8 cellular contexts compared by ENCODE assay signal in genomic region chr17:42459983-42460300, GRCh38. TPM values are rescaled to one million over a fixed set of nuclear protein-coding genes. Genes with fewer than 3 reads are reported as not detected.
DNase-seq lines count a peak whose midpoint lies in the region; ATAC-seq and TF ChIP-seq lines count a peak whose summit lies in the region.

No MANE protein-coding gene starts in this region.

- no peak for TF ChIP-seq CTCF in WI38 (IDR thresholded peaks at IDR 0.05; ENCODE audit: low read depth, low read length)
- no peak for TF ChIP-seq CTCF in fibroblast of mammary gland (conservative IDR thresholded peaks at IDR 0.05; ENCODE audit: control insufficient read depth, insufficient read depth, low read depth, low read length)
- no peak for TF ChIP-seq CTCF in omental fat pad (IDR thresholded peaks at IDR 0.05)

- in situ Hi-C loops in KBM-7 (cut with MboI; ENCODE audit: low pct_unique_long_range_greater_than_20kb, low sequenced_read_pairs), result no loop called here

- ATAC-seq in omental fat pad (ENCODE audit: low FRiP score), result peak; percentile 52

- H3K4me3 ChIP-seq in WI38 (ENCODE audit: low read depth, low read length), result peak overlapping the region; percentile 94
- H3K4me3 ChIP-seq in fibroblast of mammary gland (ENCODE audit: control insufficient read depth, low read depth, low read length), result peak overlapping the region; percentile 95

- DNase-seq in D341Med (ENCODE audit: low spot score), result peak; percentile 43
- DNase-seq in KBM-7, result peak; percentile 62
- DNase-seq in fibroblast of mammary gland (ENCODE audit: low read depth), result peak; percentile 62
- DNase-seq in omental fat pad (ENCODE audit: low spot score), result no peak
- no peak for DNase-seq in activated gamma-delta T cell (lab: John Stamatoyannopoulos, UW)
- no peak for DNase-seq in activated effector memory CD4-positive, alpha-beta T cell treated with Interleukin-2 at 50 U/mL for 16 hours
- DNase-seq in stimulated activated CD4-positive, alpha-beta T cell treated with anti-CD3 and anti-CD28 coated beads, Interleukin-12 subunit alpha, Interleukin-12 subunit beta, amount 100 ng/mL, for 4 hours, result no peak

RNA-seq across cellular contexts. Expression of gene ATP6V0A1, which starts 1.3 kb away (rescaled TPM):
- 100 to 1,000 TPM in 1 of 4 donors, 10 to 100 TPM in 3; 76.7 to 106 (median 89.2) TPM for total RNA-seq in omental fat pad

RNA-seq across cellular contexts. Expression of gene CAVIN1, which starts 36.9 kb away (rescaled TPM):
- total RNA-seq in omental fat pad, result 100 to 1,000 TPM; 479 to 598 (median 526) TPM

Comparison
In these comparisons a context has a peak if more than half of its experiments do, and no peak if none do; other contexts are left out.
1. DNase-seq: peak in D341Med (single experiment), KBM-7 (single experiment) and fibroblast of mammary gland (single experiment); none in omental fat pad (single experiment), activated gamma-delta T cell (single experiment), activated effector memory CD4-positive, alpha-beta T cell treated with Interleukin-2 at 50 U/mL for 16 hours (single experiment) and stimulated activated CD4-positive, alpha-beta T cell treated with anti-CD3 and anti-CD28 coated beads, Interleukin-12 subunit alpha, Interleukin-12 subunit beta, amount 100 ng/mL, for 4 hours (single experiment).